ENCODE assay signal across 8 cellular contexts in genomic region chr11:118216621-118217526, GRCh38. TPM values are rescaled to one million over a fixed set of nuclear protein-coding genes. Genes with fewer than 3 reads are reported as not detected.
A peak's percentile ranks its signal among the peaks of the same experiment; 100 is the strongest.
DNase-seq lines count a peak whose midpoint lies in the region; ATAC-seq and TF ChIP-seq lines count a peak whose summit lies in the region.

No MANE protein-coding gene starts in this region.

- POLR2A ChIA-PET in activated CD4-positive, alpha-beta T cell treated with anti-CD3 and anti-CD28 coated beads, Interleukin-2, amount 10 ng/mL, durations not matched to agents 7 days and 5 days (lab: Charles Lee): interaction anchor here (1.0 kb wide), 2 partner anchors 8 to 15 kb away, joined by 3 to 7 read pairs; partner anchors contain the start of gene JAML

- peak; percentile 49 for DNase-seq in activated CD4-positive, alpha-beta T cell treated with anti-CD3 and anti-CD28 coated beads, Interleukin-2, amount 10 ng/mL, durations not matched to agents 7 days and 5 days
- no peak for DNase-seq in NCI-H82 (lab: John Stamatoyannopoulos, UW)
- no peak for DNase-seq in adrenal gland
- DNase-seq in NCI-H1694 treated with DMSO at 0.1 percent for 48 hours (lab: John Stamatoyannopoulos, UW): no peak
- DNase-seq in NCI-H2171 (lab: John Stamatoyannopoulos, UW): no peak

- no peaks in the 10 kb centered on the region for H3K9me3 Mint-ChIP-seq in activated CD4-positive, alpha-beta T cell treated with anti-CD3 and anti-CD28 coated beads, Interleukin-2, amount 10 ng/mL, durations not matched to agents 7 days and 5 days

- intact Hi-C loops in adrenal gland (cut with DNase I): no loop called here

- H3K9me3 ChIP-seq in muscle layer of duodenum (ENCODE audit: control insufficient read depth in 1 of 2, low read length in 2 of 2) (no peaks in the 10 kb centered on the region), adrenal gland (replicated peaks in 1 of 3) (no peaks in the 10 kb centered on the region)

- CTCF ChIA-PET in activated CD4-positive, alpha-beta T cell treated with anti-CD3 and anti-CD28 coated beads, Interleukin-2, amount 10 ng/mL, durations not matched to agents 7 days and 5 days (lab: Charles Lee): interaction anchor here (0.6 to 4.8 kb wide), 14 partner anchors 8 to 1005 kb away, joined by 3 to 25 read pairs (median 4); partner anchors contain the start of gene MPZL2

- TF ChIP-seq CTCF in GM12872 (IDR thresholded peaks at IDR 0.05; ENCODE audit: insufficient read depth, low read depth, low read length) (peak; percentile 17; the same call in 1 of the 3 replicates), adrenal gland (IDR thresholded peaks at IDR 0.05) (no peak)

- H3K4me3 ChIP-seq in muscle layer of duodenum (ENCODE audit: low read depth in 1 of 2, low read length in 2 of 2) (no peak overlapping the region), adrenal gland (no peak overlapping the region)

- H3K27ac ChIP-seq in muscle layer of duodenum (ENCODE audit: low read length) (peak overlapping the region; percentile 27), adrenal gland (no peak overlapping the region)

- H3K27me3 ChIP-seq in muscle layer of duodenum (ENCODE audit: low read depth, low read length) (peaks cover 6% of the 10 kb centered on the region), adrenal gland (peaks cover 6% of the 10 kb centered on the region)

- H3K27ac Mint-ChIP-seq in activated CD4-positive, alpha-beta T cell treated with anti-CD3 and anti-CD28 coated beads, Interleukin-2, amount 10 ng/mL, durations not matched to agents 7 days and 5 days: peak overlapping the region; percentile 95

- ATAC-seq in HG02588 (IDR thresholded peaks at IDR 0.05; ENCODE audit: unreplicated experiment): peak; percentile 58

- H3K4me3 Mint-ChIP-seq in activated CD4-positive, alpha-beta T cell treated with anti-CD3 and anti-CD28 coated beads, Interleukin-2, amount 10 ng/mL, durations not matched to agents 7 days and 5 days: peak overlapping the region; percentile 72

- WGBS in adrenal gland, 4 donors: 64 to 73% (median 69%) methylated on average over 10 to 12 of the region's 12 CpGs

- H3K36me3 Mint-ChIP-seq in activated CD4-positive, alpha-beta T cell treated with anti-CD3 and anti-CD28 coated beads, Interleukin-2, amount 10 ng/mL, durations not matched to agents 7 days and 5 days (ENCODE audit: low read depth): peaks cover 65% of the 10 kb centered on the region

- H3K4me1 ChIP-seq in muscle layer of duodenum (ENCODE audit: control insufficient read depth in 1 of 2, insufficient read depth in 2 of 2, low read length in 2 of 2) (peaks cover 0 to 10% of the 10 kb centered on the region in 2 donors), adrenal gland (replicated peaks in 1 of 2) (no peaks in the 10 kb centered on the region)

- H3K4me1 Mint-ChIP-seq in activated CD4-positive, alpha-beta T cell treated with anti-CD3 and anti-CD28 coated beads, Interleukin-2, amount 10 ng/mL, durations not matched to agents 7 days and 5 days: peaks cover 95% of the 10 kb centered on the region

- no peaks in the 10 kb centered on the region for H3K27me3 Mint-ChIP-seq in activated CD4-positive, alpha-beta T cell treated with anti-CD3 and anti-CD28 coated beads, Interleukin-2, amount 10 ng/mL, durations not matched to agents 7 days and 5 days

- no peaks in the 10 kb centered on the region for H3K36me3 ChIP-seq in muscle layer of duodenum (ENCODE audit: control insufficient read depth in 1 of 2, insufficient read depth in 2 of 2, low read length in 2 of 2)
- no peaks in the 10 kb centered on the region for H3K36me3 ChIP-seq in adrenal gland (replicated peaks in 1 of 2)

- no peak for TF ChIP-seq POLR2A in adrenal gland (IDR thresholded peaks at IDR 0.05)

RNA-seq across cellular contexts. Expression of gene JAML, which starts 7.9 kb away (rescaled TPM):
- total RNA-seq in activated CD4-positive, alpha-beta T cell treated with anti-CD3 and anti-CD28 coated beads, Interleukin-2, amount 10 ng/mL, durations not matched to agents 7 days and 5 days: 100 to 1,000 TPM; 117 to 122 TPM
- total RNA-seq in adrenal gland: 10 to 100 TPM in 2 of 8 donors, 1 to 10 TPM in 6; 1.8 to 12.6 (median 5.2) TPM
- 10 to 100 TPM in 1 of 3 donors, 1 to 10 TPM in 2; 3.3 to 13.9 (median 4.2) TPM for polyA plus RNA-seq in adrenal gland

RNA-seq across cellular contexts. Expression of gene MPZL3, which starts 35.3 kb away (rescaled TPM):
- 10 to 100 TPM; 21.2 to 22.0 TPM for total RNA-seq in activated CD4-positive, alpha-beta T cell treated with anti-CD3 and anti-CD28 coated beads, Interleukin-2, amount 10 ng/mL, durations not matched to agents 7 days and 5 days
- 1 to 10 TPM in 2 of 8 donors, under 1 TPM in 6; 0.28 to 1.2 (median 0.85) TPM for total RNA-seq in adrenal gland
- polyA plus RNA-seq in adrenal gland: 1 to 10 TPM in 1 of 3 donors, under 1 TPM in 2; 0.67 to 1.1 (median 0.71) TPM

RNA-seq across cellular contexts. Expression of gene SCN2B, which starts 40.4 kb away (rescaled TPM):
- total RNA-seq in activated CD4-positive, alpha-beta T cell treated with anti-CD3 and anti-CD28 coated beads, Interleukin-2, amount 10 ng/mL, durations not matched to agents 7 days and 5 days: not detected
- total RNA-seq in adrenal gland: under 1 TPM; 0.09 to 0.96 (median 0.34) TPM
- under 1 TPM; 0.10 to 0.84 (median 0.40) TPM for polyA plus RNA-seq in adrenal gland

RNA-seq across cellular contexts. Expression of gene MPZL2, which starts 47.2 kb away (rescaled TPM):
- total RNA-seq in activated CD4-positive, alpha-beta T cell treated with anti-CD3 and anti-CD28 coated beads, Interleukin-2, amount 10 ng/mL, durations not matched to agents 7 days and 5 days: 1 to 10 TPM; 5.5 to 6.0 TPM
- 10 to 100 TPM in 1 of 8 donors, 1 to 10 TPM in 6, under 1 TPM in 1; 0.48 to 14.9 (median 5.1) TPM for total RNA-seq in adrenal gland
- polyA plus RNA-seq in adrenal gland: 10 to 100 TPM in 1 of 3 donors, 1 to 10 TPM in 2; 3.5 to 10.2 (median 6.0) TPM

Comparison
In these comparisons a context has a peak if more than half of its experiments do, and no peak if none do; other contexts are left out.
1. RNA of gene JAML, which starts 7.9 kb away (total RNA-seq): 117 to 122 TPM in activated CD4-positive, alpha-beta T cell treated with anti-CD3 and anti-CD28 coated beads, Interleukin-2, amount 10 ng/mL, durations not matched to agents 7 days and 5 days; 1.8 to 12.6 TPM in adrenal gland; every median in the first group is over 4 times any median in the second.
2. RNA of gene MPZL3, which starts 35.3 kb away (total RNA-seq): 21.2 to 22.0 TPM in activated CD4-positive, alpha-beta T cell treated with anti-CD3 and anti-CD28 coated beads, Interleukin-2, amount 10 ng/mL, durations not matched to agents 7 days and 5 days; 0.28 to 1.2 TPM in adrenal gland; every median in the first group is over 10 times any median in the second.